In genomic region chr12:49186307-49186706, GRCh38 we compare ENCODE assay signal across 1 cellular context.
TF ChIP-seq lines count a peak whose summit lies in the region.

No MANE protein-coding gene starts in this region.

TF ChIP-seq in K562, 482 proteins besides CTCF, POLR2A, EP300 and RAD21:
- TF ChIP-seq ZNF263 (CRISPR knock-in tag; IDR thresholded peaks at IDR 0.05; ENCODE audit: borderline replicate concordance), result 0 out of 2 replicates have a peak, but pooled peaks have one; percentile 17
TF ChIP-seq in K562: peak in this region for 1; not testable (repeated sequence) for 481.
